Comparison of ENCODE assay signal across 1 cellular context in the genomic region with DNA sequence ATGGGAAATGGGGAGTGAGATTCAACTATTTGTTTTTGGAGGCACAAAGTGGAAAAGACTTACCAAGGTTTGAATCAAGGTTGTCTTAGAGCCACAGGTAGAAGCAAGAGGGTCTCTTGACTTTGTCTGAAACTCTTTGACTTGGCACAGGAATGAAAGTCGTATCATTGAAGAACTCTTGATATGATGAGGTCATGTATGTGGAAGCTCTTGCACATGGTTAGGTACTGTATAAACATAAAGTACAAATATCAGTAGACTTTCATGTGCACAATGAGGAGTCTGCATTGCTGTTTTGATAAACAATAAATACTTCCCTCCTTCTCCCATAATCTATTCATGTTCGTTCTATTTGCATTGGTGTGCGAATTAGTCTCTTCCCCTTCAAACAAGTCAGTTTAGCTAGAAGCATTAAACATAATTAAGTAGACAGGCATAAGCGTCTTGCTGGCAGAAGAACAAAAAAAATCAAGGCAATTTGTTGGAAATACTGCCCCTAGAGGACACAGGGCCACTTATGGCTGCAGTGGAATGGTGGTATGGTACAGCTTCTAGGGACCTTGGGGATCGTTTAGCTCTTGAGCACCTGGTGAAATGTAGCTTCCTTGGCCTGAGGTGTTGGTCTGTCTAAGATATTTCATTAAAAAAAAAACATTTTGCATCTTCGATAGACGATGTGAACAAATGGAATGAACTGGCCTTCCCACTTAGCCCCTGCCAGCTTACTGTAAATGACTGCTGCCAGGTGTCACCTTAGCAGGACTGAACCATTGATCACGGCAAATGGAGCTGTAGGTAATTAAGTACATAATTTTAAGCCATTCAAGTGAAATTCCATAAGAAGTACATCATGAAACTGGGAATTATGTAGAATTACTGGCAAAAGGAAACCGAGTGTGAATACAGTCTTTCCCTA.
TF ChIP-seq lines count a peak whose summit lies in the region.

No MANE protein-coding gene starts in this region.

TF ChIP-seq in HEK293, 187 proteins besides CTCF, POLR2A, EP300 and RAD21 (continued from another document):
- TF ChIP-seq TRIM28 (IDR thresholded peaks at IDR 0.05; ENCODE audit: borderline replicate concordance, low read length) = peak; percentile 56; the same call in 1 of the 2 replicates
- TF ChIP-seq, protein P1, sequence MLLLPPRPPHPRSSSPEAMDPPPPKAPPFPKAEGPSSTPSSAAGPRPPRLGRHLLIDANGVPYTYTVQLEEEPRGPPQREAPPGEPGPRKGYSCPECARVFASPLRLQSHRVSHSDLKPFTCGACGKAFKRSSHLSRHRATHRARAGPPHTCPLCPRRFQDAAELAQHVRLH (tag by site-specific recombination; IDR thresholded peaks at IDR 0.05) = 0 out of 2 replicates have a peak, but pooled peaks have one; percentile 27
- TF ChIP-seq, protein P2, sequence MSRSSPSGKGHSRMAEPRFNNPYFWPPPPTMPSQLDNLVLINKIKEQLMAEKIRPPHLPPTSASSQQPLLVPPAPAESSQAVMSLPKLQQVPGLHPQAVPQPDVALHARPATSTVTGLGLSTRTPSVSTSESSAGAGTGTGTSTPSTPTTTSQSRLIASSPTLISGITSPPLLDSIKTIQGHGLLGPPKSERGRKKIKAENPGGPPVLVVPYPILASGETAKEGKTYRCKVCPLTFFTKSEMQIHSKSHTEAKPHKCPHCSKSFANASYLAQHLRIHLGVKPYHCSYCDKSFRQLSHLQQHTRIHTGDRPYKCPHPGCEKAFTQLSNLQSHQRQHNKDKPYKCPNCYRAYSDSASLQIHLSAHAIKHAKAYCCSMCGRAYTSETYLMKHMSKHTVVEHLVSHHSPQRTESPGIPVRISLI (tag by site-specific recombination; IDR thresholded peaks at IDR 0.05) = peak; percentile 89
- peak; percentile 44; the same call in 1 of the 2 replicates for TF ChIP-seq ZSCAN30 (tag by site-specific recombination; IDR thresholded peaks at IDR 0.05)
- TF ChIP-seq ZNF660 (tag by site-specific recombination; IDR thresholded peaks at IDR 0.05) = 0 out of 2 replicates have a peak, but pooled peaks have one; percentile 59
